10 cellular contexts compared by ENCODE assay signal in genomic region chr21:26881504-26882228, GRCh38. TPM values are rescaled to one million over a fixed set of nuclear protein-coding genes. Genes with fewer than 3 reads are reported as not detected.
A peak's percentile ranks its signal among the peaks of the same experiment; 100 is the strongest.
DNase-seq lines count a peak whose midpoint lies in the region; ATAC-seq and TF ChIP-seq lines count a peak whose summit lies in the region.
"Had no signal": no experiment of that assay in that cellular context is flagged by ENCODE, and none has a peak within 500 bp of the region (broad histone marks: within the 10 kb centered on the region; RNA-seq: fewer than 3 reads in every experiment).

No MANE protein-coding gene starts in this region.

- H3K4me1 ChIP-seq in cardiac muscle cell (ENCODE audit: low read depth) (no peaks in the 10 kb centered on the region), PC-9 (replicated peaks; ENCODE audit: insufficient read depth) (no peaks in the 10 kb centered on the region), upper lobe of right lung (no peaks in the 10 kb centered on the region)

- H3F3A ChIP-seq in PC-9 (ENCODE audit: insufficient read depth, low read depth): no peaks in the 10 kb centered on the region

- TF ChIP-seq CTCF in cardiac muscle cell (IDR thresholded peaks at IDR 0.05; ENCODE audit: low read depth, low read length): peak; percentile 38
- TF ChIP-seq CTCF in PC-9 (conservative IDR thresholded peaks at IDR 0.05): 0 out of 2 replicates have a peak, but pooled peaks have one; percentile 22
- peak; percentile 23 for TF ChIP-seq CTCF in foreskin fibroblast (IDR thresholded peaks at IDR 0.05; ENCODE audit: low read depth, low read length)
- peak; percentile 44 for TF ChIP-seq CTCF in upper lobe of right lung (IDR thresholded peaks at IDR 0.05)
- no peak for TF ChIP-seq CTCF in Calu3 (IDR thresholded peaks at IDR 0.05; ENCODE audit: unreplicated experiment)

- H3K79me2 ChIP-seq in PC-9 (ENCODE audit: low read depth): no peaks in the 10 kb centered on the region

- H3K4me3 Mint-ChIP-seq in Calu3 (ENCODE audit: low read depth, unreplicated experiment): no peak overlapping the region
- H3K4me3 Mint-ChIP-seq: T-helper 1 cell treated with Interleukin-12 subunit alpha and Interleukin-12 subunit beta and Interleukin-4 antibody, amounts not matched to agents 30 μg/mL and 1 μg/mL, for 36 hours had no signal

- no peaks in the 10 kb centered on the region for H4K20me1 ChIP-seq in PC-9 (ENCODE audit: insufficient read depth)

- POLR2A ChIA-PET in PC-9 (lab: Charles Lee; ENCODE audit: unreplicated experiment): no interaction called here

- H3K9me2 ChIP-seq in PC-9 (ENCODE audit: insufficient read depth): no peaks in the 10 kb centered on the region

- H3K36me3 Mint-ChIP-seq in Calu3 (ENCODE audit: insufficient read depth, unreplicated experiment): no peaks in the 10 kb centered on the region

- no peak overlapping the region for H3K4me2 ChIP-seq in PC-9

- DNase-seq in cardiac muscle cell (ENCODE audit: low read depth in 1 of 2, low spot score in 1 of 2) (peak; percentile 48 to 49), left ventricle myocardium superior (no peak), PC-9 (no peak), foreskin fibroblast (peak in 1 of 2 donors; percentile 49), upper lobe of right lung (no peak), Calu3 (no peak)
- DNase-seq: DMS153 had no signal

- ATAC-seq in left ventricle myocardium superior: no peak
- no peak for ATAC-seq in upper lobe of right lung
- ATAC-seq in GM19351 (IDR thresholded peaks at IDR 0.05; ENCODE audit: unreplicated experiment): no peak
- no peak for ATAC-seq in HG02885 (IDR thresholded peaks at IDR 0.05; ENCODE audit: poor library complexity, unreplicated experiment)

- intact Hi-C loops in left ventricle myocardium superior (cut with micrococcal nuclease) (no loop called here), PC-9 (cut with micrococcal nuclease; ENCODE audit: unreplicated experiment) (no loop called here), upper lobe of right lung (cut with DNase I) (no loop called here), Calu3 (cut with micrococcal nuclease; ENCODE audit: unreplicated experiment) (loop anchor here (1.0 kb wide), 1 partner anchor 683 kb away; no protein-coding TSS in a partner anchor)

- H3K27ac ChIP-seq in cardiac muscle cell (no peak overlapping the region), PC-9 (no peak overlapping the region), upper lobe of right lung (no peak overlapping the region)

- H3K36me3 ChIP-seq in cardiac muscle cell (no peaks in the 10 kb centered on the region), PC-9 (ENCODE audit: low read depth) (no peaks in the 10 kb centered on the region), upper lobe of right lung (no peaks in the 10 kb centered on the region)

- no TSS peak for BruUV-seq in PC-9 (replicated peaks; lab: Mats Ljungman, UMichigan)
- no TSS peak for BruUV-seq in Calu3 (replicated peaks; lab: Mats Ljungman, UMichigan)

- peaks cover 6% of the 10 kb centered on the region for H3K9me3 Mint-ChIP-seq in Calu3 (ENCODE audit: low read depth, unreplicated experiment)
- H3K9me3 Mint-ChIP-seq: T-helper 1 cell treated with Interleukin-12 subunit alpha and Interleukin-12 subunit beta and Interleukin-4 antibody, amounts not matched to agents 30 μg/mL and 1 μg/mL, for 36 hours had no signal

- H3K27me3 Mint-ChIP-seq in Calu3 (ENCODE audit: unreplicated experiment): no peaks in the 10 kb centered on the region

- no peak overlapping the region for H3K27ac Mint-ChIP-seq in Calu3 (ENCODE audit: unreplicated experiment)
- H3K27ac Mint-ChIP-seq: T-helper 1 cell treated with Interleukin-12 subunit alpha and Interleukin-12 subunit beta and Interleukin-4 antibody, amounts not matched to agents 30 μg/mL and 1 μg/mL, for 36 hours had no signal

- H3K9me3 ChIP-seq in cardiac muscle cell (ENCODE audit: low read depth) (no peaks in the 10 kb centered on the region), PC-9 (ENCODE audit: insufficient read depth, low read depth) (no peaks in the 10 kb centered on the region), upper lobe of right lung (no peaks in the 10 kb centered on the region)

- H3K27me3 ChIP-seq in cardiac muscle cell (no peaks in the 10 kb centered on the region), PC-9 (ENCODE audit: insufficient read depth, low read depth) (no peaks in the 10 kb centered on the region), upper lobe of right lung (no peaks in the 10 kb centered on the region)

- H3K4me3 ChIP-seq in cardiac muscle cell (no peak overlapping the region), PC-9 (no peak overlapping the region), foreskin fibroblast (ENCODE audit: low read depth in 1 of 2, low read length in 2 of 2) (no peak overlapping the region), upper lobe of right lung (no peak overlapping the region)

- no peak overlapping the region for H2AFZ ChIP-seq in PC-9

- CTCF ChIA-PET in PC-9 (lab: Charles Lee) (no interaction called here), Calu3 (lab: Charles Lee) (interaction anchor here (0.6 kb wide), 1 partner anchor 819 kb away, joined by 3 read pairs; no protein-coding TSS in a partner anchor)

- no peaks in the 10 kb centered on the region for H3K4me1 Mint-ChIP-seq in Calu3 (ENCODE audit: low read depth, unreplicated experiment)

RNA-seq across cellular contexts. Expression of gene ADAMTS1, which starts 36.5 kb away (rescaled TPM):
- total RNA-seq in cardiac muscle cell (155 and 185 TPM in 2 replicates), left ventricle myocardium superior (41.8 TPM), PC-9 (2021) (0.26 and 0.30 TPM in 2 replicates), upper lobe of right lung (122 TPM), Calu3 (2022) (3.5 and 4.1 TPM in 2 replicates)
- polyA plus RNA-seq in cardiac muscle cell: 154 and 179 TPM in 2 replicates

Comparison
In these comparisons a context has a peak if more than half of its experiments do, and no peak if none do; other contexts are left out.
1. DNase-seq: peak in cardiac muscle cell (2 of 2); none in left ventricle myocardium superior (single experiment), PC-9 (0 of 2), upper lobe of right lung (single experiment) and Calu3 (single experiment).